Comparison of ENCODE assay signal across 1 cellular context in genomic region chr3:196287405-196288140, GRCh38.
TF ChIP-seq lines count a peak whose summit lies in the region.

Gene PCYT1A, minus strand, starts transcription at chr3:196287726. Its CDS starts 17,195 bp downstream, at chr3:196270531.

TF ChIP-seq in WTC11, 78 proteins besides CTCF, POLR2A, EP300 and RAD21 (continued from another document):
- TF ChIP-seq MAX (CRISPR knock-in tag; IDR thresholded peaks at IDR 0.05) (peak; percentile 51), USF1 (CRISPR knock-in tag; IDR thresholded peaks at IDR 0.05) (peak; percentile 52; the same call in 1 of the 2 replicates), SMAD3 (CRISPR knock-in tag; IDR thresholded peaks at IDR 0.05; ENCODE audit: borderline replicate concordance) (0 out of 2 replicates have a peak, but pooled peaks have one; percentile 66), E2F1 (CRISPR knock-in tag; IDR thresholded peaks at IDR 0.05) (peak; percentile 51; the same call in 1 of the 2 replicates), CREB1 (CRISPR knock-in tag; IDR thresholded peaks at IDR 0.05) (peak; percentile 58; the same call in 1 of the 2 replicates), ATF3 (CRISPR knock-in tag; conservative IDR thresholded peaks at IDR 0.05) (no peak), ERG (CRISPR knock-in tag; IDR thresholded peaks at IDR 0.05) (no peak), GABPB1 (CRISPR knock-in tag; IDR thresholded peaks at IDR 0.05) (peak; percentile 78), ESRRA (CRISPR knock-in tag; IDR thresholded peaks at IDR 0.05; ENCODE audit: borderline replicate concordance) (0 out of 2 replicates have a peak, but pooled peaks have one; percentile 65), ZNF425 (CRISPR knock-in tag; conservative IDR thresholded peaks at IDR 0.05) (no peak), FOXK1 (CRISPR knock-in tag; IDR thresholded peaks at IDR 0.05) (peak; percentile 56; the same call in 1 of the 2 replicates), ATF1 (CRISPR knock-in tag; IDR thresholded peaks at IDR 0.05) (no peak), FOXP4 (CRISPR knock-in tag; IDR thresholded peaks at IDR 0.05) (peak; percentile 43; the same call in 1 of the 2 replicates), ZBTB21 (CRISPR knock-in tag; IDR thresholded peaks at IDR 0.05; ENCODE audit: borderline replicate concordance) (no peak), IRF2 (CRISPR knock-in tag; IDR thresholded peaks at IDR 0.05; ENCODE audit: borderline replicate concordance, low read depth) (no peak), MYBL2 (CRISPR knock-in tag; IDR thresholded peaks at IDR 0.05) (peak; percentile 64; the same call in 1 of the 2 replicates), NFATC4 (CRISPR knock-in tag; IDR thresholded peaks at IDR 0.05) (no peak), AFF4 (CRISPR knock-in tag; IDR thresholded peaks at IDR 0.05; ENCODE audit: borderline replicate concordance) (no peak; the same call in 1 of the 2 replicates), FOXP1 (CRISPR knock-in tag; IDR thresholded peaks at IDR 0.05; ENCODE audit: borderline replicate concordance) (peak; percentile 35), IRF1 (CRISPR knock-in tag; IDR thresholded peaks at IDR 0.05) (no peak), EMX1 (CRISPR knock-in tag; IDR thresholded peaks at IDR 0.05) (no peak), MXD4 (CRISPR knock-in tag; IDR thresholded peaks at IDR 0.05; ENCODE audit: borderline replicate concordance) (no peak), HMGXB4 (CRISPR knock-in tag; IDR thresholded peaks at IDR 0.05) (peak; percentile 92), NFE2L1 (CRISPR knock-in tag; IDR thresholded peaks at IDR 0.05) (peak; percentile 89), ZNF416 (CRISPR knock-in tag; IDR thresholded peaks at IDR 0.05) (peak; percentile 60; the same call in 1 of the 2 replicates), ZNF232 (CRISPR knock-in tag; IDR thresholded peaks at IDR 0.05) (peak; percentile 90; the same call in 1 of the 2 replicates), ELF4 (CRISPR knock-in tag; IDR thresholded peaks at IDR 0.05; ENCODE audit: low read depth) (0 out of 2 replicates have a peak, but pooled peaks have one; percentile 46), NR2C2 (CRISPR knock-in tag; IDR thresholded peaks at IDR 0.05) (0 out of 2 replicates have a peak, but pooled peaks have one; percentile 6), FOXJ3 (CRISPR knock-in tag; IDR thresholded peaks at IDR 0.05; ENCODE audit: borderline replicate concordance) (no peak), HMGA2 (CRISPR knock-in tag; IDR thresholded peaks at IDR 0.05) (no peak)
